ENCODE assay signal across 19 cellular contexts in genomic region chr18:35753306-35753910, GRCh38.
DNase-seq lines count a peak whose midpoint lies in the region; ATAC-seq, FAIRE-seq and TF ChIP-seq lines count a peak whose summit lies in the region.
"Had no signal": no experiment of that assay in that cellular context is flagged by ENCODE, and none has a peak within 500 bp of the region (broad histone marks: within the 10 kb centered on the region; RNA-seq: fewer than 3 reads in every experiment).

No MANE protein-coding gene starts in this region.

- no peaks in the 10 kb centered on the region for H3K36me3 ChIP-seq in keratinocyte (ENCODE audit: control insufficient read depth in 2 of 2, extremely low read depth in 1 of 2, insufficient read depth in 2 of 2, low read length in 2 of 2)
- no peaks in the 10 kb centered on the region for H3K36me3 ChIP-seq in PC-3 (ENCODE audit: low read depth, low read length)
- H3K36me3 ChIP-seq: BLaER1 treated with 17β-estradiol and CSF1 and Interleukin-3, amounts not matched to agents 10 nM and 100 nM had no signal

- TF ChIP-seq CTCF in RWPE1 (conservative IDR thresholded peaks at IDR 0.05; ENCODE audit: low read depth) = no peak
- TF ChIP-seq CTCF in epithelial cell of esophagus (IDR thresholded peaks at IDR 0.05; ENCODE audit: insufficient read depth, low read depth, low read length, missing control alignments) = no peak
- no peak for TF ChIP-seq CTCF in keratinocyte (optimal IDR thresholded peaks at IDR 0.05 in 1 of 3, IDR thresholded peaks at IDR 0.05 in 1 of 3, conservative IDR thresholded peaks at IDR 0.05 in 1 of 3; ENCODE audit: extremely low read depth in 1 of 3, insufficient read depth in 2 of 3, low read length in 3 of 3)
- TF ChIP-seq CTCF in PC-3 (conservative IDR thresholded peaks at IDR 0.05; ENCODE audit: low read depth, low read length) = no peak

- dilution Hi-C loops in keratinocyte (cut with MboI; ENCODE audit: extremely low pct_ligation_motif_present, low sequenced_read_pairs) = no loop called here

- FAIRE-seq in keratinocyte (lab: Jason Lieb, UNC) = peak; percentile 32
- FAIRE-seq: GM12892, GM18507, H1 had no signal

- peak overlapping the region; percentile 1 for H3K4me3 ChIP-seq in epithelial cell of esophagus (ENCODE audit: low read length)
- no peak overlapping the region for H3K4me3 ChIP-seq in keratinocyte (ENCODE audit: control insufficient read depth in 2 of 3, extremely low read depth in 1 of 3, insufficient read depth in 2 of 3, low read depth in 1 of 3, low read length in 3 of 3)
- H3K4me3 ChIP-seq in PC-3 (ENCODE audit: low read length) = no peak overlapping the region
- H3K4me3 ChIP-seq: BLaER1 treated with 17β-estradiol and CSF1 and Interleukin-3, amounts not matched to agents 10 nM and 100 nM had no signal

- H3K79me2 ChIP-seq in keratinocyte (ENCODE audit: control insufficient read depth, insufficient read depth, low read length) (no peaks in the 10 kb centered on the region), PC-3 (ENCODE audit: low read length) (no peaks in the 10 kb centered on the region)

- no TSS peak for BruUV-seq in PC-3 (replicated peaks; lab: Mats Ljungman, UMichigan)

- H3K9ac ChIP-seq in keratinocyte (ENCODE audit: control insufficient read depth, extremely low read depth, insufficient read depth, low read length) = no peak overlapping the region
- H3K9ac ChIP-seq in PC-3 (ENCODE audit: low read length) = no peak overlapping the region
- H3K9ac ChIP-seq: BLaER1 treated with 17β-estradiol and CSF1 and Interleukin-3, amounts not matched to agents 10 nM and 100 nM had no signal

- no peaks in the 10 kb centered on the region for H3K4me1 Mint-ChIP-seq in natural killer cell treated with Interleukin-12 subunit alpha and Interleukin-12 subunit beta and Interleukin-15 and Interleukin-18, amount 100 ng/mL, for 72 hours (ENCODE audit: low read depth in 2 of 2)

- H3K27me3 Mint-ChIP-seq in natural killer cell treated with Interleukin-12 subunit alpha and Interleukin-12 subunit beta and Interleukin-15 and Interleukin-18, amount 100 ng/mL, for 72 hours = peaks cover 2 to 13% of the 10 kb centered on the region in 2 donors

- H3K9me1 ChIP-seq in keratinocyte (ENCODE audit: control insufficient read depth, extremely low read depth, insufficient read depth, low read length) = no peaks in the 10 kb centered on the region

- H3K9me3 ChIP-seq in keratinocyte (ENCODE audit: control insufficient read depth, low read depth, low read length) (no peaks in the 10 kb centered on the region), PC-3 (ENCODE audit: low read length) (no peaks in the 10 kb centered on the region)

- H3K4me2 ChIP-seq in keratinocyte (ENCODE audit: control insufficient read depth, extremely low read depth, insufficient read depth, low read depth, low read length) = no peak overlapping the region
- no peak overlapping the region for H3K4me2 ChIP-seq in PC-3 (ENCODE audit: low read length)
- H3K4me2 ChIP-seq: BLaER1 treated with 17β-estradiol and CSF1 and Interleukin-3, amounts not matched to agents 10 nM and 100 nM had no signal

- POLR2A ChIA-PET in RWPE1 (lab: Yijun Ruan, JAX; ENCODE audit: low non-redundant PET) = no interaction called here
- POLR2A ChIA-PET in PC-3 (lab: Charles Lee; ENCODE audit: unreplicated experiment) = no interaction called here

- no peaks in the 10 kb centered on the region for H3K9me2 ChIP-seq in PC-3 (replicated peaks; ENCODE audit: low read length)

- no peaks in the 10 kb centered on the region for H3K36me3 Mint-ChIP-seq in natural killer cell treated with Interleukin-12 subunit alpha and Interleukin-12 subunit beta and Interleukin-15 and Interleukin-18, amount 100 ng/mL, for 72 hours
- H3K36me3 Mint-ChIP-seq: CD8-positive, alpha-beta T cell had no signal

- H3K4me3 Mint-ChIP-seq in natural killer cell treated with Interleukin-12 subunit alpha and Interleukin-12 subunit beta and Interleukin-15 and Interleukin-18, amount 100 ng/mL, for 72 hours = no peak overlapping the region
- H3K4me3 Mint-ChIP-seq: CD8-positive, alpha-beta T cell had no signal

- ATAC-seq in PC-3 = no peak
- ATAC-seq in natural killer cell treated with Interleukin-12 subunit alpha and Interleukin-12 subunit beta and Interleukin-15 and Interleukin-18, amount 100 ng/mL, for 72 hours = no peak
- ATAC-seq: CD8-positive, alpha-beta T cell had no signal

- CTCF ChIA-PET in RWPE1 (lab: Yijun Ruan, JAX) = no interaction called here
- CTCF ChIA-PET in PC-3 (lab: Charles Lee) = no interaction called here

- intact Hi-C loops in PC-3 (cut with micrococcal nuclease) = no loop called here

- DNase-seq in MV-4-11 (lab: John Stamatoyannopoulos, UW) = peak; percentile 17
- peak; percentile 5 for DNase-seq in RWPE1 (ENCODE audit: low spot score)
- peak; percentile 84 for DNase-seq in epithelial cell of esophagus (ENCODE audit: low read depth)
- DNase-seq in keratinocyte (ENCODE audit: low read depth, low spot score) = no peak
- DNase-seq in PC-3 = no peak
- no peak for DNase-seq in D341Med (ENCODE audit: low spot score)
- DNase-seq in natural killer cell treated with Interleukin-12 subunit alpha and Interleukin-12 subunit beta and Interleukin-15 and Interleukin-18, amount 100 ng/mL, for 72 hours (ENCODE audit: low spot score) = no peak
- DNase-seq: Calu3; CD8-positive, alpha-beta T cell; DMS79; KG1; NCI-H1092 treated with DMSO at 0.1 percent for 48 hours; NCI-H2081; NCI-H774; RPMI8226 had no signal

- H4K20me1 ChIP-seq in keratinocyte (ENCODE audit: control insufficient read depth, extremely low read depth, insufficient read depth, low read length) (no peaks in the 10 kb centered on the region), PC-3 (ENCODE audit: low read length) (no peaks in the 10 kb centered on the region)
- H4K20me1 ChIP-seq: BLaER1 treated with 17β-estradiol and CSF1 and Interleukin-3, amounts not matched to agents 10 nM and 100 nM had no signal

- no peaks in the 10 kb centered on the region for H3K27me3 ChIP-seq in keratinocyte (ENCODE audit: control insufficient read depth, extremely low read depth, insufficient read depth, low read length)
- H3K27me3 ChIP-seq in PC-3 (ENCODE audit: low read length) = no peaks in the 10 kb centered on the region
- H3K27me3 ChIP-seq: BLaER1 treated with 17β-estradiol and CSF1 and Interleukin-3, amounts not matched to agents 10 nM and 100 nM had no signal

- H3K4me1 ChIP-seq in keratinocyte (ENCODE audit: control insufficient read depth, extremely low read depth, insufficient read depth, low read length) = peaks cover 16% of the 10 kb centered on the region
- H3K4me1 ChIP-seq in PC-3 (ENCODE audit: insufficient read depth, low read length) = no peaks in the 10 kb centered on the region

- H3K27ac ChIP-seq in RWPE1 (peak overlapping the region; percentile 66), keratinocyte (ENCODE audit: control insufficient read depth, insufficient read depth, low read length) (no peak overlapping the region), PC-3 (ENCODE audit: low read length) (no peak overlapping the region)
- H3K27ac ChIP-seq: BLaER1 treated with 17β-estradiol and CSF1 and Interleukin-3, amounts not matched to agents 10 nM and 100 nM had no signal

- peak overlapping the region; percentile 68 for H2AFZ ChIP-seq in keratinocyte (ENCODE audit: control insufficient read depth, low read length)
- no peak overlapping the region for H2AFZ ChIP-seq in PC-3 (ENCODE audit: low read length)

- no peak overlapping the region for H3K27ac Mint-ChIP-seq in natural killer cell treated with Interleukin-12 subunit alpha and Interleukin-12 subunit beta and Interleukin-15 and Interleukin-18, amount 100 ng/mL, for 72 hours
- H3K27ac Mint-ChIP-seq: CD8-positive, alpha-beta T cell had no signal

- no peaks in the 10 kb centered on the region for H3K9me3 Mint-ChIP-seq in natural killer cell treated with Interleukin-12 subunit alpha and Interleukin-12 subunit beta and Interleukin-15 and Interleukin-18, amount 100 ng/mL, for 72 hours

- no peaks in the 10 kb centered on the region for H3F3A ChIP-seq in PC-3 (ENCODE audit: low read length, unreplicated experiment)

Comparison
In these comparisons a context has a peak if more than half of its experiments do, and no peak if none do; other contexts are left out.
1. DNase-seq: peak in MV-4-11 (single experiment), RWPE1 (single experiment) and epithelial cell of esophagus (single experiment); none in keratinocyte (single experiment), PC-3 (single experiment), D341Med (single experiment) and natural killer cell treated with Interleukin-12 subunit alpha and Interleukin-12 subunit beta and Interleukin-15 and Interleukin-18, amount 100 ng/mL, for 72 hours (single experiment).